ENCODE assay signal across 1 cellular context in the genomic region with DNA sequence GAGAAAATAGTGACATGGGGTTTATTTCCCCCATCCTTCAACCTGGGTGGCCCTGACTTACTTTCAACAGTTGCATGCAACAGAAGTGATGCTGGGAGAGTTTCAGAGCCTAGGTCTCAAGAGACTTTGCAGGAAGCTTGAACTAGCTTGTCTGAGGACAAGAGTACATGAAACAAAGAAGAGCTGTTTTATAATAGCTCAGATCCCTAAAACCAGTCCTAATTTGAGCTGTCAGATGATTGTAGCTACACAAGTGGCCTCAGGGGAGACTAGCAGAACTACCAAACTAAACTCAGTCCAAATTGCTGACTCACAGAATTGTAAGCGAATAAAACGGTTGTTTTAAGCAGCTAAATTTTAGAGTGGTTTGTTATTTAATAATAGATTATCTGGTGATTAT.
TF ChIP-seq lines count a peak whose summit lies in the region.

No MANE protein-coding gene starts in this region.

TF ChIP-seq in GM12878, 131 proteins besides CTCF, POLR2A, EP300 and RAD21 (continued from another document):
- TF ChIP-seq, protein P1, sequence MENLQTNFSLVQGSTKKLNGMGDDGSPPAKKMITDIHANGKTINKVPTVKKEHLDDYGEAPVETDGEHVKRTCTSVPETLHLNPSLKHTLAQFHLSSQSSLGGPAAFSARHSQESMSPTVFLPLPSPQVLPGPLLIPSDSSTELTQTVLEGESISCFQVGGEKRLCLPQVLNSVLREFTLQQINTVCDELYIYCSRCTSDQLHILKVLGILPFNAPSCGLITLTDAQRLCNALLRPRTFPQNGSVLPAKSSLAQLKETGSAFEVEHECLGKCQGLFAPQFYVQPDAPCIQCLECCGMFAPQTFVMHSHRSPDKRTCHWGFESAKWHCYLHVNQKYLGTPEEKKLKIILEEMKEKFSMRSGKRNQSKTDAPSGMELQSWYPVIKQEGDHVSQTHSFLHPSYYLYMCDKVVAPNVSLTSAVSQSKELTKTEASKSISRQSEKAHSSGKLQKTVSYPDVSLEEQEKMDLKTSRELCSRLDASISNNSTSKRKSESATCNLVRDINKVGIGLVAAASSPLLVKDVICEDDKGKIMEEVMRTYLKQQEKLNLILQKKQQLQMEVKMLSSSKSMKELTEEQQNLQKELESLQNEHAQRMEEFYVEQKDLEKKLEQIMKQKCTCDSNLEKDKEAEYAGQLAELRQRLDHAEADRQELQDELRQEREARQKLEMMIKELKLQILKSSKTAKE (IDR thresholded peaks at IDR 0.05; ENCODE audit: low read depth, poor library complexity, severe bottlenecking), result peak; percentile 50
- TF ChIP-seq ZNF24 (IDR thresholded peaks at IDR 0.05) (no peak), POU2F2 (IDR thresholded peaks at IDR 0.05; ENCODE audit: borderline replicate concordance, low read depth, low read length) (peak; percentile 44; the same call in 1 of the 3 replicates), RELA (IDR thresholded peaks at IDR 0.05; ENCODE audit: borderline replicate concordance, partially characterized antibody) (no peak), MEF2A (IDR thresholded peaks at IDR 0.05; ENCODE audit: insufficient read depth, low read depth, low read length) (peak; percentile 56; the same call in 1 of the 2 replicates), MYC (IDR thresholded peaks at IDR 0.05; ENCODE audit: insufficient read depth, insufficient read length, insufficient replicate concordance, low read length, severe bottlenecking) (no peak), FOXM1 (IDR thresholded peaks at IDR 0.05; ENCODE audit: low read depth, low read length) (peak; percentile 60; the same call in 1 of the 2 replicates), PAX5 (IDR thresholded peaks at IDR 0.05; ENCODE audit: borderline replicate concordance, low read depth, low read length) (peak; percentile 63; the same call in 1 of the 2 replicates), SRF (IDR thresholded peaks at IDR 0.05; ENCODE audit: low read depth in 2 of 2, low read length in 2 of 2) (no peak), LARP7 (IDR thresholded peaks at IDR 0.05) (no peak), EGR1 (IDR thresholded peaks at IDR 0.05; ENCODE audit: borderline replicate concordance in 1 of 2, low read depth in 2 of 2, low read length in 2 of 2) (no peak), NBN (IDR thresholded peaks at IDR 0.05) (no peak), NFXL1 (IDR thresholded peaks at IDR 0.05; ENCODE audit: borderline replicate concordance) (no peak), MEF2B (IDR thresholded peaks at IDR 0.05; ENCODE audit: partially characterized antibody, poor library complexity, severe bottlenecking) (peak; percentile 96), BCL11A (IDR thresholded peaks at IDR 0.05; ENCODE audit: low read depth, low read length) (peak; percentile 69), CEBPB (IDR thresholded peaks at IDR 0.05; ENCODE audit: borderline replicate concordance in 1 of 2, low read depth in 2 of 2, low read length in 2 of 2) (peak in 1 of 2 experiments; percentile 79; a peak in 1 of 4 replicates), CREM (IDR thresholded peaks at IDR 0.05; ENCODE audit: low read depth) (peak; percentile 57), SUPT20H (IDR thresholded peaks at IDR 0.05; ENCODE audit: borderline replicate concordance, control insufficient read depth, low read depth, low read length) (no peak), HDAC2 (IDR thresholded peaks at IDR 0.05) (no peak), SUZ12 (IDR thresholded peaks at IDR 0.05; ENCODE audit: unreplicated experiment) (no peak), JUNB (IDR thresholded peaks at IDR 0.05) (peak; percentile 82), IRF4 (IDR thresholded peaks at IDR 0.05; ENCODE audit: low read depth, low read length) (peak; percentile 74), BACH1 (IDR thresholded peaks at IDR 0.05; ENCODE audit: borderline replicate concordance) (peak; percentile 86; the same call in 1 of the 2 replicates), IKZF1 (conservative IDR thresholded peaks at IDR 0.05) (peak; percentile 44; the same call in 1 of the 2 replicates), MXI1 (IDR thresholded peaks at IDR 0.05; ENCODE audit: low read depth, low read length) (no peak)
- TF ChIP-seq, protein P2, sequence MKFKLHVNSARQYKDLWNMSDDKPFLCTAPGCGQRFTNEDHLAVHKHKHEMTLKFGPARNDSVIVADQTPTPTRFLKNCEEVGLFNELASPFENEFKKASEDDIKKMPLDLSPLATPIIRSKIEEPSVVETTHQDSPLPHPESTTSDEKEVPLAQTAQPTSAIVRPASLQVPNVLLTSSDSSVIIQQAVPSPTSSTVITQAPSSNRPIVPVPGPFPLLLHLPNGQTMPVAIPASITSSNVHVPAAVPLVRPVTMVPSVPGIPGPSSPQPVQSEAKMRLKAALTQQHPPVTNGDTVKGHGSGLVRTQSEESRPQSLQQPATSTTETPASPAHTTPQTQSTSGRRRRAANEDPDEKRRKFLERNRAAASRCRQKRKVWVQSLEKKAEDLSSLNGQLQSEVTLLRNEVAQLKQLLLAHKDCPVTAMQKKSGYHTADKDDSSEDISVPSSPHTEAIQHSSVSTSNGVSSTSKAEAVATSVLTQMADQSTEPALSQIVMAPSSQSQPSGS (IDR thresholded peaks at IDR 0.05; ENCODE audit: low read length), result peak; percentile 48; the same call in 1 of the 2 replicates
- TF ChIP-seq, protein P3, sequence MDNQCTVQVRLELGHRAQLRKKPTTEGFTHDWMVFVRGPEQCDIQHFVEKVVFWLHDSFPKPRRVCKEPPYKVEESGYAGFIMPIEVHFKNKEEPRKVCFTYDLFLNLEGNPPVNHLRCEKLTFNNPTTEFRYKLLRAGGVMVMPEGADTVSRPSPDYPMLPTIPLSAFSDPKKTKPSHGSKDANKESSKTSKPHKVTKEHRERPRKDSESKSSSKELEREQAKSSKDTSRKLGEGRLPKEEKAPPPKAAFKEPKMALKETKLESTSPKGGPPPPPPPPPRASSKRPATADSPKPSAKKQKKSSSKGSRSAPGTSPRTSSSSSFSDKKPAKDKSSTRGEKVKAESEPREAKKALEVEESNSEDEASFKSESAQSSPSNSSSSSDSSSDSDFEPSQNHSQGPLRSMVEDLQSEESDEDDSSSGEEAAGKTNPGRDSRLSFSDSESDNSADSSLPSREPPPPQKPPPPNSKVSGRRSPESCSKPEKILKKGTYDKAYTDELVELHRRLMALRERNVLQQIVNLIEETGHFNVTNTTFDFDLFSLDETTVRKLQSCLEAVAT (IDR thresholded peaks at IDR 0.05), result peak; percentile 59; the same call in 1 of the 2 replicates
- TF ChIP-seq, protein P4, sequence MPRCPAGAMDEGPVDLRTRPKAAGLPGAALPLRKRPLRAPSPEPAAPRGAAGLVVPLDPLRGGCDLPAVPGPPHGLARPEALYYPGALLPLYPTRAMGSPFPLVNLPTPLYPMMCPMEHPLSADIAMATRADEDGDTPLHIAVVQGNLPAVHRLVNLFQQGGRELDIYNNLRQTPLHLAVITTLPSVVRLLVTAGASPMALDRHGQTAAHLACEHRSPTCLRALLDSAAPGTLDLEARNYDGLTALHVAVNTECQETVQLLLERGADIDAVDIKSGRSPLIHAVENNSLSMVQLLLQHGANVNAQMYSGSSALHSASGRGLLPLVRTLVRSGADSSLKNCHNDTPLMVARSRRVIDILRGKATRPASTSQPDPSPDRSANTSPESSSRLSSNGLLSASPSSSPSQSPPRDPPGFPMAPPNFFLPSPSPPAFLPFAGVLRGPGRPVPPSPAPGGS (IDR thresholded peaks at IDR 0.05; ENCODE audit: borderline replicate concordance, insufficient read depth, low read depth, low read length, poor library complexity, severe bottlenecking), result peak; percentile 73
- TF ChIP-seq, protein P5, sequence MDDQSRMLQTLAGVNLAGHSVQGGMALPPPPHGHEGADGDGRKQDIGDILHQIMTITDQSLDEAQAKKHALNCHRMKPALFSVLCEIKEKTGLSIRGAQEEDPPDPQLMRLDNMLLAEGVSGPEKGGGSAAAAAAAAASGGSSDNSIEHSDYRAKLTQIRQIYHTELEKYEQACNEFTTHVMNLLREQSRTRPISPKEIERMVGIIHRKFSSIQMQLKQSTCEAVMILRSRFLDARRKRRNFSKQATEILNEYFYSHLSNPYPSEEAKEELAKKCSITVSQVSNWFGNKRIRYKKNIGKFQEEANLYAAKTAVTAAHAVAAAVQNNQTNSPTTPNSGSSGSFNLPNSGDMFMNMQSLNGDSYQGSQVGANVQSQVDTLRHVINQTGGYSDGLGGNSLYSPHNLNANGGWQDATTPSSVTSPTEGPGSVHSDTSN (IDR thresholded peaks at IDR 0.05; ENCODE audit: insufficient replicate concordance, low read depth, low read length), result no peak
